Comparison of ENCODE assay signal across 8 cellular contexts in genomic region chr22:36383110-36383581, GRCh38. TPM values are rescaled to one million over a fixed set of nuclear protein-coding genes. Genes with fewer than 3 reads are reported as not detected.
DNase-seq lines count a peak whose midpoint lies in the region; ATAC-seq, FAIRE-seq and TF ChIP-seq lines count a peak whose summit lies in the region.

No MANE protein-coding gene starts in this region.

- peaks cover 8% of the 10 kb centered on the region for H3K36me3 Mint-ChIP-seq in WTC11

- POLR2A ChIA-PET in A549 (lab: Yijun Ruan, JAX) (no interaction called here), WTC11 (lab: Charles Lee) (interaction anchor here (0.7 kb wide), 1 partner anchor 339 kb away, joined by 6 read pairs; no protein-coding TSS in a partner anchor)

- no peak for TF ChIP-seq POLR2A in A549 (IDR thresholded peaks at IDR 0.05; ENCODE audit: low read length)

- WGBS in A549 (ENCODE audit: missing lambda C conversion rate): 54% methylated on average over 4 of the region's 4 CpGs
- 23 to 35% methylated on average over 4 of the region's 4 CpGs for WGBS in esophagus, 2 donors

- no peak for FAIRE-seq in A549 (lab: Jason Lieb, UNC)

- TF ChIP-seq EP300 in A549 (IDR thresholded peaks at IDR 0.05): no peak

- CTCF ChIA-PET in A549 (lab: Yijun Ruan, JAX): interaction anchor here (1.8 to 2.3 kb wide), 2 partner anchors 13 to 82 kb away, joined by 5 to 13 read pairs; no protein-coding TSS in a partner anchor
- CTCF ChIA-PET in WTC11 (lab: Charles Lee): interaction anchor here (0.7 kb wide), 1 partner anchor 11 kb away, joined by 3 read pairs; no protein-coding TSS in a partner anchor

- peak overlapping the region; percentile 93 for H3K27ac Mint-ChIP-seq in WTC11

- no peak overlapping the region for H3K4me3 ChIP-seq in A549
- no peak overlapping the region for H3K4me3 ChIP-seq in esophagus (ENCODE audit: low read depth in 1 of 2, low read length in 2 of 2)

- H3K4me1 Mint-ChIP-seq in WTC11: peaks cover 64% of the 10 kb centered on the region

- peak overlapping the region; percentile 20; the same call in 1 of the 2 replicates for H3K4me3 Mint-ChIP-seq in WTC11

- H3K27me3 Mint-ChIP-seq in WTC11 (ENCODE audit: low read depth): no peaks in the 10 kb centered on the region

- TF ChIP-seq RAD21 in A549 (conservative IDR thresholded peaks at IDR 0.05 in 1 of 2, IDR thresholded peaks at IDR 0.05 in 1 of 2): no peak

- DNase-seq in A549 (ENCODE audit: low read depth in 1 of 2, low spot score in 1 of 2) (no peak), GM20000 (ENCODE audit: low spot score) (peak; percentile 56), WTC11 (ENCODE audit: low spot score) (no peak), hypothalamus (lab: John Stamatoyannopoulos, UW) (no peak), NCI-H1417 treated with DMSO at 0.1 percent for 48 hours (lab: John Stamatoyannopoulos, UW) (no peak)
- DNase-seq in stimulated activated CD8-positive, alpha-beta memory T cell treated with anti-CD3 and anti-CD28 coated beads, Interleukin-12 subunit alpha, Interleukin-12 subunit beta, amount 100 ng/mL, for 1 hour (ENCODE audit: low read depth): peak; percentile 42

- H3K27ac ChIP-seq in A549 (peak overlapping the region in 1 of 2 experiments; percentile 65; a peak in 3 of 6 replicates), esophagus (ENCODE audit: low read depth in 2 of 2, low read length in 1 of 2) (peak overlapping the region; percentile 58 to 82)

- H3K27me3 ChIP-seq in esophagus (ENCODE audit: control insufficient read depth in 1 of 2, insufficient read depth in 2 of 2, low read length in 2 of 2): no peaks in the 10 kb centered on the region

- ATAC-seq in A549 (no peak), WTC11 (no peak), GM21381 (IDR thresholded peaks at IDR 0.05; ENCODE audit: unreplicated experiment) (no peak)

- H3K4me2 ChIP-seq in A549: peak overlapping the region; percentile 95

- TF ChIP-seq CTCF in A549 (IDR thresholded peaks at IDR 0.05) (no peak), GM20000 (IDR thresholded peaks at IDR 0.05; ENCODE audit: extremely low read depth, missing control alignments) (no peak), WTC11 (IDR thresholded peaks at IDR 0.05) (no peak)

- H3K9me3 ChIP-seq in A549 (no peaks in the 10 kb centered on the region), esophagus (ENCODE audit: control insufficient read depth in 2 of 2, insufficient read depth in 1 of 2, low read depth in 1 of 2, low read length in 1 of 2) (no peaks in the 10 kb centered on the region)

- peaks cover 0 to 5% of the 10 kb centered on the region in 2 donors for H3K36me3 ChIP-seq in esophagus (ENCODE audit: control insufficient read depth in 2 of 2, insufficient read depth in 2 of 2, low read length in 1 of 2)

- no peaks in the 10 kb centered on the region for H3K9me3 Mint-ChIP-seq in WTC11

- peaks cover 60% of the 10 kb centered on the region for H3K4me1 ChIP-seq in A549
- H3K4me1 ChIP-seq in esophagus (ENCODE audit: control insufficient read depth in 2 of 2, insufficient read depth in 2 of 2, low read length in 1 of 2): peaks cover 5 to 10% of the 10 kb centered on the region in 2 donors

TF ChIP-seq in A549, 52 proteins besides CTCF, POLR2A, EP300 and RAD21 (continues in another document):
- no peak for TF ChIP-seq ZC3H11A (IDR thresholded peaks at IDR 0.05)
- TF ChIP-seq RNF2 (IDR thresholded peaks at IDR 0.05; ENCODE audit: borderline replicate concordance, low read depth): no peak
- TF ChIP-seq ATOH8 (CRISPR knock-in tag; IDR thresholded peaks at IDR 0.05; ENCODE audit: low read depth): no peak
- TF ChIP-seq SREBF2 (IDR thresholded peaks at IDR 0.05): no peak
- no peak for TF ChIP-seq PHF8 (IDR thresholded peaks at IDR 0.05; ENCODE audit: borderline replicate concordance, low read depth)
- TF ChIP-seq TFCP2L1 (CRISPR knock-in tag; IDR thresholded peaks at IDR 0.05): no peak
- TF ChIP-seq FOSL2 (IDR thresholded peaks at IDR 0.05): no peak
- TF ChIP-seq FOSL2 (CRISPR knock-in tag; IDR thresholded peaks at IDR 0.05): no peak
- no peak for TF ChIP-seq NFE2L2 (conservative IDR thresholded peaks at IDR 0.05; ENCODE audit: low read length)
- no peak for TF ChIP-seq FOXS1 (CRISPR knock-in tag; IDR thresholded peaks at IDR 0.05)
- TF ChIP-seq ZSCAN20 (CRISPR knock-in tag; IDR thresholded peaks at IDR 0.05): no peak
- no peak for TF ChIP-seq MAX (IDR thresholded peaks at IDR 0.05)
- no peak for TF ChIP-seq HMGXB4 (CRISPR knock-in tag; IDR thresholded peaks at IDR 0.05; ENCODE audit: borderline replicate concordance)
- no peak for TF ChIP-seq RFX5 (IDR thresholded peaks at IDR 0.05)
- TF ChIP-seq JUNB (IDR thresholded peaks at IDR 0.05): no peak
- TF ChIP-seq NPAS2 (CRISPR knock-in tag; IDR thresholded peaks at IDR 0.05; ENCODE audit: borderline replicate concordance): no peak

TF ChIP-seq in WTC11, 78 proteins besides CTCF, POLR2A, EP300 and RAD21:
- TF ChIP-seq ZNF121 (CRISPR knock-in tag; IDR thresholded peaks at IDR 0.05) (peak; percentile 89), NFYB (CRISPR knock-in tag; conservative IDR thresholded peaks at IDR 0.05; ENCODE audit: low read depth) (no peak), TCF7 (CRISPR knock-in tag; IDR thresholded peaks at IDR 0.05; ENCODE audit: low read depth) (no peak)

RNA-seq across cellular contexts. Expression of gene MYH9, which starts 4.6 kb away (rescaled TPM):
- polyA plus RNA-seq in A549 (2011; rRNA removed) (92.1 and 162 TPM in 2 replicates), A549 (2017; fragmentation: RNase III; extraction: RNeasy Plus Mini Kit Qiagen cat#74134 plus additional on column Dnase treatment) (158 to 215 TPM (median 167 TPM) in 3 replicates), esophagus (100 to 1,000 TPM; 107 to 114 TPM)
- 112 and 118 TPM in 2 replicates for polyA plus RNA-seq in A549 (2012; cell fraction: cytosol; rRNA removed)
- polyA plus RNA-seq in A549 (2012; cell fraction: nucleus; rRNA removed): 202 and 239 TPM in 2 replicates
- polyA minus RNA-seq in A549 (2011; rRNA and poly(A)+ RNA removed): 460 and 534 TPM in 2 replicates
- total RNA-seq in WTC11 (2021): 272 to 288 TPM (median 277 TPM) in 3 replicates

Comparison
In these comparisons a context has a peak if more than half of its experiments do, and no peak if none do; other contexts are left out.
1. DNase-seq: peak in GM20000 (single experiment) and stimulated activated CD8-positive, alpha-beta memory T cell treated with anti-CD3 and anti-CD28 coated beads, Interleukin-12 subunit alpha, Interleukin-12 subunit beta, amount 100 ng/mL, for 1 hour (single experiment); none in A549 (0 of 2), WTC11 (single experiment), hypothalamus (0 of 51) and NCI-H1417 treated with DMSO at 0.1 percent for 48 hours (single experiment).